In genomic region chr17:83122834-83123233, GRCh38 we compare ENCODE assay signal across 23 cellular contexts. TPM values are rescaled to one million over a fixed set of nuclear protein-coding genes. Genes with fewer than 3 reads are reported as not detected.
DNase-seq lines count a peak whose midpoint lies in the region; ATAC-seq, FAIRE-seq and TF ChIP-seq lines count a peak whose summit lies in the region.
"Had no signal": no experiment of that assay in that cellular context is flagged by ENCODE, and none has a peak within 500 bp of the region (broad histone marks: within the 10 kb centered on the region; RNA-seq: fewer than 3 reads in every experiment).

No MANE protein-coding gene starts in this region.

- peak overlapping the region; percentile 13 for H3K18ac ChIP-seq in neuronal stem cell (ENCODE audit: low read length)

- peaks cover 36% of the 10 kb centered on the region for H3K36me3 Mint-ChIP-seq in effector memory CD8-positive, alpha-beta T cell (ENCODE audit: insufficient read depth)
- H3K36me3 Mint-ChIP-seq in activated T-helper 17 cell treated with anti-CD3 and anti-CD28 coated beads, Interleukin-2, amount 50 U/mL, for 72 hours (ENCODE audit: low read depth), result no peaks in the 10 kb centered on the region
- H3K36me3 Mint-ChIP-seq: activated naive CD8-positive, alpha-beta T cell; brain had no signal

- no peak overlapping the region for H2BK12ac ChIP-seq in neuronal stem cell (ENCODE audit: low read length)

- H3K9me3 ChIP-seq in A549 (no peaks in the 10 kb centered on the region), neuronal stem cell (replicated peaks in 1 of 2; ENCODE audit: control insufficient read depth in 2 of 2, insufficient read depth in 1 of 2, low read depth in 1 of 2, low read length in 2 of 2) (peaks cover 0 to 6% of the 10 kb centered on the region in 2 donors), colonic mucosa (no peaks in the 10 kb centered on the region)
- H3K9me3 ChIP-seq: thoracic aorta had no signal

- no peak for TF ChIP-seq RAD21 in A549 (conservative IDR thresholded peaks at IDR 0.05 in 1 of 2, IDR thresholded peaks at IDR 0.05 in 1 of 2)

- no peak for TF ChIP-seq POLR2A in A549 (IDR thresholded peaks at IDR 0.05; ENCODE audit: low read length)

- H3K36me3 ChIP-seq in neuronal stem cell (replicated peaks in 1 of 2; ENCODE audit: control insufficient read depth in 2 of 2, insufficient read depth in 2 of 2, low read length in 2 of 2) (no peaks in the 10 kb centered on the region), colonic mucosa (no peaks in the 10 kb centered on the region)
- H3K36me3 ChIP-seq: thoracic aorta had no signal

- peak overlapping the region; percentile 3; the same call in 1 of the 3 replicates for H3K4me2 ChIP-seq in A549
- no peak overlapping the region for H3K4me2 ChIP-seq in neuronal stem cell (ENCODE audit: insufficient read depth, low read length, poor library complexity, severe bottlenecking)
- H3K4me2 ChIP-seq: KMS-11 had no signal

- no peak overlapping the region for H3K4ac ChIP-seq in neuronal stem cell (ENCODE audit: low read length)

- no peaks in the 10 kb centered on the region for H3K9me3 Mint-ChIP-seq in effector memory CD8-positive, alpha-beta T cell
- H3K9me3 Mint-ChIP-seq in activated T-helper 17 cell treated with anti-CD3 and anti-CD28 coated beads, Interleukin-2, amount 50 U/mL, for 72 hours, result no peaks in the 10 kb centered on the region
- H3K9me3 Mint-ChIP-seq: activated B cell treated with CpG ODN at 0.5 μM for 24 hours; activated CD4-positive, alpha-beta memory T cell treated with anti-CD3 and anti-CD28 coated beads, Interleukin-2, amount 10 ng/mL, durations not matched to agents 7 days and 5 days; neural crest cell; T-helper 2 cell treated with Interferon-gamma antibody and Interleukin-4, amounts not matched to agents 5 μg/mL and 100 μg/mL, for 36 hours had no signal

- H3K4me1 ChIP-seq in A549 (0 out of 3 replicates have a peak, but pooled peaks cover 3% of the 10 kb centered on the region), neuronal stem cell (ENCODE audit: control insufficient read depth in 2 of 2, insufficient read depth in 1 of 2, low read depth in 1 of 2, low read length in 2 of 2) (peaks cover 3 to 4% of the 10 kb centered on the region in 2 donors), colonic mucosa (no peaks in the 10 kb centered on the region)

- H3K4me3 ChIP-seq in A549, result no peak overlapping the region
- H3K4me3 ChIP-seq in neuronal stem cell (ENCODE audit: low read length in 2 of 2), result no peak overlapping the region
- H3K4me3 ChIP-seq in colonic mucosa, result no peak overlapping the region
- H3K4me3 ChIP-seq: thoracic aorta had no signal

- POLR2A ChIA-PET in A549 (lab: Yijun Ruan, JAX), result interaction anchor here (1.4 kb wide), 1 partner anchor 13 kb away, joined by 5 read pairs; no protein-coding TSS in a partner anchor

- FAIRE-seq in A549 (lab: Jason Lieb, UNC), result no peak

- H2AFZ ChIP-seq in neuronal stem cell (ENCODE audit: low read length), result no peak overlapping the region

- no peak overlapping the region for H3K14ac ChIP-seq in neuronal stem cell (ENCODE audit: low read length)

- no peak overlapping the region for H4K91ac ChIP-seq in neuronal stem cell (ENCODE audit: low read depth, low read length, poor library complexity)

- peaks cover 37 to 41% of the 10 kb centered on the region in 2 donors for H3K4me1 Mint-ChIP-seq in effector memory CD8-positive, alpha-beta T cell (ENCODE audit: low read depth in 2 of 2)
- H3K4me1 Mint-ChIP-seq in activated T-helper 17 cell treated with anti-CD3 and anti-CD28 coated beads, Interleukin-2, amount 50 U/mL, for 72 hours, result peaks cover 11% of the 10 kb centered on the region

- intact Hi-C loops in colonic mucosa (cut with DNase I), result no loop called here

- no peak overlapping the region for H2BK120ac ChIP-seq in neuronal stem cell (ENCODE audit: low read depth, low read length)

- peaks cover 52 to 53% of the 10 kb centered on the region in 2 donors for H3K27me3 Mint-ChIP-seq in effector memory CD8-positive, alpha-beta T cell
- H3K27me3 Mint-ChIP-seq in activated T-helper 17 cell treated with anti-CD3 and anti-CD28 coated beads, Interleukin-2, amount 50 U/mL, for 72 hours, result peaks cover 30% of the 10 kb centered on the region

- TF ChIP-seq CTCF in A549 (IDR thresholded peaks at IDR 0.05), result no peak
- TF ChIP-seq CTCF in colonic mucosa (IDR thresholded peaks at IDR 0.05), result no peak

- TF ChIP-seq EP300 in A549 (IDR thresholded peaks at IDR 0.05), result no peak

- H3K27ac Mint-ChIP-seq in effector memory CD8-positive, alpha-beta T cell, result peak overlapping the region; percentile 47 to 81
- H3K27ac Mint-ChIP-seq in activated T-helper 17 cell treated with anti-CD3 and anti-CD28 coated beads, Interleukin-2, amount 50 U/mL, for 72 hours, result no peak overlapping the region
- H3K27ac Mint-ChIP-seq: activated B cell treated with CpG ODN at 0.5 μM for 24 hours; activated CD4-positive, alpha-beta memory T cell treated with anti-CD3 and anti-CD28 coated beads, Interleukin-2, amount 10 ng/mL, durations not matched to agents 7 days and 5 days; activated naive CD8-positive, alpha-beta T cell; T-helper 2 cell treated with Interferon-gamma antibody and Interleukin-4, amounts not matched to agents 5 μg/mL and 100 μg/mL, for 36 hours had no signal

- H3K27me3 ChIP-seq in neuronal stem cell (ENCODE audit: control insufficient read depth in 3 of 3, insufficient read depth in 3 of 3, low read depth in 1 of 3, low read length in 3 of 3), result peaks cover 2 to 55% (median 20%) of the 10 kb centered on the region in 3 experiments
- H3K27me3 ChIP-seq in colonic mucosa, result no peaks in the 10 kb centered on the region

- H3K79me1 ChIP-seq in neuronal stem cell (ENCODE audit: low read depth, low read length), result no peaks in the 10 kb centered on the region

- no peak overlapping the region for H2AK5ac ChIP-seq in neuronal stem cell (ENCODE audit: low read depth, low read length)

- no peak overlapping the region for H2BK5ac ChIP-seq in neuronal stem cell (ENCODE audit: low read length)

- H3K23ac ChIP-seq in neuronal stem cell (ENCODE audit: low read depth, low read length, poor library complexity), result no peak overlapping the region

- DNase-seq in A549 (ENCODE audit: low read depth in 1 of 2, low spot score in 1 of 2) (peak in 1 of 2 experiments; percentile 36), GM04504 (ENCODE audit: low read depth) (peak; percentile 54), neuronal stem cell (ENCODE audit: low spot score) (no peak), colonic mucosa (no peak)
- no peak for DNase-seq in effector memory CD8-positive, alpha-beta T cell
- DNase-seq: activated B cell treated with CpG ODN at 0.5 μM for 24 hours; activated CD4-positive, alpha-beta memory T cell treated with anti-CD3 and anti-CD28 coated beads, Interleukin-2, amount 10 ng/mL, durations not matched to agents 7 days and 5 days; cortex of kidney; DND-41; foreskin melanocyte; hypothalamus; kidney glomerular epithelial cell; NCI-H526 treated with DMSO at 0.1 percent for 48 hours; PC-3 had no signal

- peak in 1 of 2 experiments; percentile 24; a peak in 3 of 6 replicates for ATAC-seq in A549
- no peak for ATAC-seq in effector memory CD8-positive, alpha-beta T cell (replicated peaks)
- no peak for ATAC-seq in activated T-helper 17 cell treated with anti-CD3 and anti-CD28 coated beads, Interleukin-2, amount 50 U/mL, for 72 hours (replicated peaks)
- no peak for ATAC-seq in GM18858 (IDR thresholded peaks at IDR 0.05; ENCODE audit: unreplicated experiment)
- no peak for ATAC-seq in HG03135 (IDR thresholded peaks at IDR 0.05; ENCODE audit: unreplicated experiment)
- ATAC-seq: PC-3 had no signal

- 49% methylated on average over 16 of the region's 16 CpGs for WGBS in A549 (ENCODE audit: missing lambda C conversion rate)
- no CpG with 5 or more reads among the region's 16 CpGs for WGBS in neuronal stem cell (ENCODE audit: extremely low coverage in 2 of 2, insufficient read length in 2 of 2, insufficient replicate concordance in 1 of 2), 2 donors

- CTCF ChIA-PET in A549 (lab: Yijun Ruan, JAX), result interaction anchor here (0.8 to 1.5 kb wide), 4 partner anchors 24 to 72 kb away, joined by 3 to 4 read pairs (median 3); no protein-coding TSS in a partner anchor

- H3K9ac ChIP-seq in neuronal stem cell (ENCODE audit: low read depth, low read length, poor library complexity) (no peak overlapping the region), colonic mucosa (ENCODE audit: low read depth in 2 of 2, low read length in 2 of 2) (no peak overlapping the region)
- H3K9ac ChIP-seq: KMS-11 had no signal

- no peak overlapping the region for H2BK15ac ChIP-seq in neuronal stem cell (ENCODE audit: low read length)

- no peak overlapping the region for H4K8ac ChIP-seq in neuronal stem cell (ENCODE audit: low read depth, low read length)

- H3K4me3 Mint-ChIP-seq in effector memory CD8-positive, alpha-beta T cell, result peak overlapping the region in 1 of 2 donors; percentile 3
- no peak overlapping the region for H3K4me3 Mint-ChIP-seq in activated T-helper 17 cell treated with anti-CD3 and anti-CD28 coated beads, Interleukin-2, amount 50 U/mL, for 72 hours
- H3K4me3 Mint-ChIP-seq: activated B cell treated with CpG ODN at 0.5 μM for 24 hours; activated CD4-positive, alpha-beta memory T cell treated with anti-CD3 and anti-CD28 coated beads, Interleukin-2, amount 10 ng/mL, durations not matched to agents 7 days and 5 days; activated naive CD8-positive, alpha-beta T cell; neural crest cell; T-helper 2 cell treated with Interferon-gamma antibody and Interleukin-4, amounts not matched to agents 5 μg/mL and 100 μg/mL, for 36 hours had no signal

- no peak overlapping the region for H3K27ac ChIP-seq in A549
- no peak overlapping the region for H3K27ac ChIP-seq in neuronal stem cell (replicated peaks; ENCODE audit: low read length)
- no peak overlapping the region for H3K27ac ChIP-seq in colonic mucosa
- H3K27ac ChIP-seq: KMS-11, thoracic aorta had no signal

TF ChIP-seq in A549, 52 proteins besides CTCF, POLR2A, EP300 and RAD21 (continues in another document):
- no peak for TF ChIP-seq MAZ (IDR thresholded peaks at IDR 0.05; ENCODE audit: borderline replicate concordance, low read depth, low read length)
- no peak for TF ChIP-seq SREBF2 (IDR thresholded peaks at IDR 0.05)
- TF ChIP-seq CBX8 (IDR thresholded peaks at IDR 0.05), result no peak
- no peak for TF ChIP-seq CEBPB (IDR thresholded peaks at IDR 0.05)
- TF ChIP-seq RNF2 (IDR thresholded peaks at IDR 0.05; ENCODE audit: borderline replicate concordance, low read depth), result no peak
- TF ChIP-seq FOXS1 (CRISPR knock-in tag; IDR thresholded peaks at IDR 0.05), result no peak
- TF ChIP-seq CHD4 (IDR thresholded peaks at IDR 0.05; ENCODE audit: borderline replicate concordance), result no peak
- no peak for TF ChIP-seq NPAS2 (CRISPR knock-in tag; IDR thresholded peaks at IDR 0.05; ENCODE audit: borderline replicate concordance)

RNA-seq across cellular contexts. Expression of gene METRNL, which starts 43.4 kb away (rescaled TPM):
- 1.4 and 1.7 TPM in 2 replicates for polyA plus RNA-seq in A549 (2011; rRNA removed)
- polyA plus RNA-seq in A549 (2012; cell fraction: cytosol; rRNA removed), result 14.5 and 17.2 TPM in 2 replicates
- polyA plus RNA-seq in A549 (2012; cell fraction: nucleus; rRNA removed), result 16.1 and 23.0 TPM in 2 replicates
- 6.4 to 9.2 TPM (median 8.7 TPM) in 3 replicates for polyA plus RNA-seq in A549 (2017; fragmentation: RNase III; extraction: RNeasy Plus Mini Kit Qiagen cat#74134 plus additional on column Dnase treatment)
- 0.58 and 1.9 TPM in 2 replicates for polyA minus RNA-seq in A549 (2011; rRNA and poly(A)+ RNA removed)
- polyA plus RNA-seq in neuronal stem cell (2013, experiment 1 of 2), result 12.8 TPM
- 14.7 TPM for polyA plus RNA-seq in neuronal stem cell (2013, experiment 2 of 2)
- total RNA-seq in activated T-helper 17 cell treated with anti-CD3 and anti-CD28 coated beads, Interleukin-2, amount 50 U/mL, for 72 hours, result 10 to 100 TPM; 21.9 to 43.4 TPM
- total RNA-seq in colonic mucosa, result 10 to 100 TPM; 84.2 to 87.2 TPM
